8 cellular contexts compared by ENCODE assay signal in genomic region chr21:36260030-36260787, GRCh38. TPM values are rescaled to one million over a fixed set of nuclear protein-coding genes. Genes with fewer than 3 reads are reported as not detected.
A peak's percentile ranks its signal among the peaks of the same experiment; 100 is the strongest.
DNase-seq lines count a peak whose midpoint lies in the region; ATAC-seq and TF ChIP-seq lines count a peak whose summit lies in the region.

No MANE protein-coding gene starts in this region.

- H3K27me3 ChIP-seq in fibroblast of lung (ENCODE audit: control insufficient read depth, insufficient read depth, low read length) = no peaks in the 10 kb centered on the region
- H3K27me3 ChIP-seq in uterus = no peaks in the 10 kb centered on the region

- peak overlapping the region; percentile 99 for H2AFZ ChIP-seq in fibroblast of lung (ENCODE audit: low read length)

- peak overlapping the region; percentile 0 for H3K9ac ChIP-seq in fibroblast of lung (ENCODE audit: insufficient read depth, low read length)

- DNase-seq in DMS53 treated with DMSO at 0.1 percent for 48 hours (lab: John Stamatoyannopoulos, UW; ENCODE audit: unreplicated experiment) (peak; percentile 32), HFF-Myc (ENCODE audit: extremely low read depth, low read depth) (peak; percentile 47), NCI-H82 treated with DMSO at 0.1 percent for 48 hours (lab: John Stamatoyannopoulos, UW; ENCODE audit: unreplicated experiment) (peak; percentile 14), activated T-cell treated with anti-CD3 and anti-CD28 coated beads for 48 hours (ENCODE audit: low read depth) (peak; percentile 4), fibroblast of lung (ENCODE audit: low read depth in 2 of 2) (peak; percentile 69 to 85), uterus (peak; percentile 30 to 58)

- H3K36me3 ChIP-seq in fibroblast of lung (ENCODE audit: control insufficient read depth, insufficient read depth, low read length) (peaks cover 2% of the 10 kb centered on the region), uterus (no peaks in the 10 kb centered on the region)

- no peak for TF ChIP-seq POLR2A in uterus (IDR thresholded peaks at IDR 0.05)

- ATAC-seq in HG03571 (IDR thresholded peaks at IDR 0.05; ENCODE audit: unreplicated experiment) = no peak

- peak overlapping the region; percentile 57 to 84 (median 82) for H3K4me3 Mint-ChIP-seq in nephron

- H3K4me3 ChIP-seq in HFF-Myc (replicated peaks; ENCODE audit: low read depth, low read length) (peak overlapping the region; percentile 35), fibroblast of lung (replicated peaks in 1 of 4; ENCODE audit: control extremely low read depth in 1 of 4, insufficient read depth in 1 of 4, low read depth in 3 of 4, low read length in 4 of 4) (peak overlapping the region; percentile 46 to 73 (median 64)), uterus (peak overlapping the region; percentile 40 to 41)

- intact Hi-C loops in uterus (cut with DNase I; ENCODE audit: low total_unique reads) = no loop called here

- H4K20me1 ChIP-seq in fibroblast of lung (ENCODE audit: control insufficient read depth, extremely low read depth, insufficient read depth, low read length) = no peaks in the 10 kb centered on the region

- H3K27ac Mint-ChIP-seq in nephron = peak overlapping the region; percentile 86 to 98 (median 91)

- peaks cover 10% of the 10 kb centered on the region for H3K36me3 Mint-ChIP-seq in nephron (ENCODE audit: low read depth)

- H3K9me3 ChIP-seq in fibroblast of lung (ENCODE audit: control insufficient read depth, insufficient read depth, low read depth, low read length) (no peaks in the 10 kb centered on the region), uterus (no peaks in the 10 kb centered on the region)

- no peaks in the 10 kb centered on the region for H3K9me3 Mint-ChIP-seq in nephron

- H3K4me1 ChIP-seq in fibroblast of lung (ENCODE audit: control insufficient read depth, extremely low read depth, insufficient read depth, low read length) = no peaks in the 10 kb centered on the region
- H3K4me1 ChIP-seq in uterus = no peaks in the 10 kb centered on the region

- TF ChIP-seq CTCF in HFF-Myc (IDR thresholded peaks at IDR 0.05; ENCODE audit: low read depth, low read length, missing control alignments) (peak; percentile 70), fibroblast of lung (conservative IDR thresholded peaks at IDR 0.05 in 1 of 2, IDR thresholded peaks at IDR 0.05 in 1 of 2; ENCODE audit: low read depth in 1 of 2, low read length in 2 of 2) (peak; percentile 70 to 77), nephron (IDR thresholded peaks at IDR 0.05; ENCODE audit: unreplicated experiment in 3 of 3) (peak; percentile 68 to 79 (median 79)), uterus (IDR thresholded peaks at IDR 0.05) (peak; percentile 69 to 76 (median 71))

- H3K4me1 Mint-ChIP-seq in nephron = no peaks in the 10 kb centered on the region

- peak overlapping the region; percentile 87 for H3K4me2 ChIP-seq in fibroblast of lung (ENCODE audit: extremely low read depth, insufficient read depth, low read length)

- H3K27ac ChIP-seq in fibroblast of lung (ENCODE audit: insufficient read depth, low read length) (peak overlapping the region; percentile 80), uterus (peak overlapping the region; percentile 73 to 85)

- no peaks in the 10 kb centered on the region for H3K27me3 Mint-ChIP-seq in nephron (ENCODE audit: low read depth)

- H3K79me2 ChIP-seq in fibroblast of lung (ENCODE audit: control insufficient read depth, insufficient read depth, low read length) = no peaks in the 10 kb centered on the region

RNA-seq across cellular contexts. Expression of gene MORC3, which starts 59.8 kb away (rescaled TPM):
- 48.5 and 51.7 TPM in 2 replicates for total RNA-seq in fibroblast of lung
- 20.3 and 24.4 TPM in 2 replicates for polyA plus RNA-seq in fibroblast of lung
- 9.8 and 11.4 TPM in 2 replicates for polyA plus RNA-seq in fibroblast of lung (2012)
- 0.96 and 2.4 TPM in 2 replicates for polyA minus RNA-seq in fibroblast of lung (ENCODE audit: low replicate concordance)
- 10 to 100 TPM; 23.3 to 95.1 (median 59.4) TPM for total RNA-seq in uterus

Comparison
In these comparisons a context has a peak if more than half of its experiments do, and no peak if none do; other contexts are left out.
1. DNase-seq: peak in every context shown above with its lines; median percentile 77 in fibroblast of lung; 47 in HFF-Myc; 44 in uterus; 32 in DMS53 treated with DMSO at 0.1 percent for 48 hours; 14 in NCI-H82 treated with DMSO at 0.1 percent for 48 hours; 4 in activated T-cell treated with anti-CD3 and anti-CD28 coated beads for 48 hours.